In the genomic region with DNA sequence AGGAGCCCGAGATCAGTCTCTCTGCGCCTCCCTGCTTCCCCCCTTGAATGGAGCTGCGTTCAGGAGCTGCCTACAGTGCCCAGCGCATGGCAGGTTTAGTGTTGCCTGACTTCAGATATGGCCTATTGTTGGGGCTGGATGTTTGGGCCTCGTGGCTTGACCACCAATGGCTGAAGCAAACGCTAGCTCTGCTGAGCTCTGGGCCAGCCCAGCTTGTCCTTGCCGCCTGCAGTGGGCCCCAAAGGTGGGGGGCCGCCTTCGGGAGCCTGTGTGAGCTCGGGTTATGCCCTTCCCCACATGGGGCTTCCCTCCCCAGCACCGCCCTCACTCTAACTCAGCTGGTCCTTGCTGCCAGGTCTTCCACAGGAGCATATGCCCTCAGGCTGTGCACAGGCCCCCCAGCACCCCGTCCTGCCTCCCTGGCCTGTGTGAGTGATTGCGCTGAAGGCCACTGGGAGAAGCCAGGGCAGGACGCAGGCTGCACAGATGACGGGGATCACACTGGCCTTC, we compare ENCODE assay signal across 11 cellular contexts. TPM values are rescaled to one million over a fixed set of nuclear protein-coding genes. Genes with fewer than 3 reads are reported as not detected.
A peak's percentile ranks its signal among the peaks of the same experiment; 100 is the strongest.
DNase-seq lines count a peak whose midpoint lies in the region; ATAC-seq and TF ChIP-seq lines count a peak whose summit lies in the region.
"Had no signal": no experiment of that assay in that cellular context is flagged by ENCODE, and none has a peak within 500 bp of the region (broad histone marks: within the 10 kb centered on the region; RNA-seq: fewer than 3 reads in every experiment).

No MANE protein-coding gene starts in this region.

- ATAC-seq in left lobe of liver = no peak

- H3K27me3 Mint-ChIP-seq in activated naive CD4-positive, alpha-beta T cell treated with anti-CD3 and anti-CD28 coated beads, Interleukin-2, amount 50 U/mL, for 24 hours = no peaks in the 10 kb centered on the region
- H3K27me3 Mint-ChIP-seq in immature natural killer cell (ENCODE audit: low read depth in 3 of 3) (peaks cover 8 to 10% (median 9%) of the 10 kb centered on the region in 3 donors), CD14-positive monocyte (ENCODE audit: low read depth in 3 of 3) (peaks cover 0 to 6% (median 0%) of the 10 kb centered on the region in 3 donors)

- H3K9me3 Mint-ChIP-seq in activated naive CD4-positive, alpha-beta T cell treated with anti-CD3 and anti-CD28 coated beads, Interleukin-2, amount 50 U/mL, for 24 hours = no peaks in the 10 kb centered on the region
- H3K9me3 Mint-ChIP-seq in immature natural killer cell (peaks cover 0 to 2% (median 0%) of the 10 kb centered on the region in 6 donors), CD14-positive monocyte (no peaks in the 10 kb centered on the region)

- no peaks in the 10 kb centered on the region for H3K27me3 ChIP-seq in adrenal gland
- H3K27me3 ChIP-seq in testis = no peaks in the 10 kb centered on the region

- H3K36me3 Mint-ChIP-seq in activated naive CD4-positive, alpha-beta T cell treated with anti-CD3 and anti-CD28 coated beads, Interleukin-2, amount 50 U/mL, for 24 hours = no peaks in the 10 kb centered on the region
- H3K36me3 Mint-ChIP-seq in immature natural killer cell = no peaks in the 10 kb centered on the region
- H3K36me3 Mint-ChIP-seq in CD14-positive monocyte = peaks cover 2 to 4% of the 10 kb centered on the region in 2 donors

- H3K4me3 Mint-ChIP-seq in activated naive CD4-positive, alpha-beta T cell treated with anti-CD3 and anti-CD28 coated beads, Interleukin-2, amount 50 U/mL, for 24 hours = peak overlapping the region; percentile 15
- H3K4me3 Mint-ChIP-seq in immature natural killer cell = peak overlapping the region in 3 of 5 donors; percentile 32 to 60 (median 58)
- no peak overlapping the region for H3K4me3 Mint-ChIP-seq in CD14-positive monocyte

- H3K27ac ChIP-seq in adrenal gland (peak overlapping the region; percentile 87 to 98 (median 98)), testis (peak overlapping the region; percentile 59 to 97)

- 44 to 66% (median 46%) methylated on average over 10 to 15 of the region's 15 CpGs; no CpG with 5 or more reads in 1 of the 4 donors for WGBS in adrenal gland, 4 donors
- WGBS in testis, 2 donors = 63% methylated on average over 15 of the region's 15 CpGs; no CpG with 5 or more reads in 1 of the 2 donors

- H3K9me3 ChIP-seq in adrenal gland (replicated peaks in 1 of 3) = no peaks in the 10 kb centered on the region
- H3K9me3 ChIP-seq in testis = no peaks in the 10 kb centered on the region

- DNase-seq in activated naive CD4-positive, alpha-beta T cell treated with anti-CD3 and anti-CD28 coated beads, Interleukin-2, amount 50 U/mL, for 16 hours = no peak
- DNase-seq in adrenal gland (peak in 6 of 7 donors; percentile 84 to 92 (median 88)), immature natural killer cell (no peak), testis (no peak), CD14-positive monocyte (ENCODE audit: low spot score) (no peak), left lobe of liver (ENCODE audit: low spot score) (no peak), GM03348 (ENCODE audit: low spot score) (no peak)
- DNase-seq: Karpas-422, trophoblast cell had no signal

- H3K4me1 ChIP-seq in adrenal gland (replicated peaks in 1 of 2) (peaks cover 36 to 38% of the 10 kb centered on the region in 2 donors), testis (peaks cover 27% of the 10 kb centered on the region)

- intact Hi-C loops in adrenal gland (cut with DNase I) = no loop called here
- intact Hi-C loops in testis (cut with DNase I; ENCODE audit: low total_unique reads) = loop anchor here (10.0 kb wide), 1 partner anchor 53 kb away; no protein-coding TSS in a partner anchor
- intact Hi-C loops in CD14-positive monocyte (cut with micrococcal nuclease) = loop anchor here (5.0 kb wide), 2 partner anchors 44 to 111 kb away; a partner anchor contains a TSS

- peak in 1 of 2 donors; percentile 83 for TF ChIP-seq POLR2A in adrenal gland (IDR thresholded peaks at IDR 0.05)
- no peak for TF ChIP-seq POLR2A in testis (IDR thresholded peaks at IDR 0.05)

- no peak for TF ChIP-seq CTCF in adrenal gland (IDR thresholded peaks at IDR 0.05)
- no peak for TF ChIP-seq CTCF in testis (IDR thresholded peaks at IDR 0.05)
- TF ChIP-seq CTCF in CD14-positive monocyte (IDR thresholded peaks at IDR 0.05) = no peak

- H3K36me3 ChIP-seq in adrenal gland (replicated peaks in 1 of 2) (no peaks in the 10 kb centered on the region), testis (ENCODE audit: low read depth, missing control alignments) (no peaks in the 10 kb centered on the region)

- H3K4me1 Mint-ChIP-seq in activated naive CD4-positive, alpha-beta T cell treated with anti-CD3 and anti-CD28 coated beads, Interleukin-2, amount 50 U/mL, for 24 hours = peaks cover 8% of the 10 kb centered on the region
- peaks cover 0 to 16% of the 10 kb centered on the region in 2 donors for H3K4me1 Mint-ChIP-seq in immature natural killer cell
- H3K4me1 Mint-ChIP-seq in CD14-positive monocyte = peaks cover 20% of the 10 kb centered on the region

- H3K27ac Mint-ChIP-seq in activated naive CD4-positive, alpha-beta T cell treated with anti-CD3 and anti-CD28 coated beads, Interleukin-2, amount 50 U/mL, for 24 hours = no peak overlapping the region
- peak overlapping the region in 1 of 6 donors; percentile 45 for H3K27ac Mint-ChIP-seq in immature natural killer cell
- H3K27ac Mint-ChIP-seq in CD14-positive monocyte = peak overlapping the region in 1 of 7 donors; percentile 62

- no peak overlapping the region for H3K4me3 ChIP-seq in adrenal gland
- H3K4me3 ChIP-seq in testis = no peak overlapping the region

RNA-seq across cellular contexts. Expression of a gene that starts 2.0 kb away (rescaled TPM):
- total RNA-seq in adrenal gland (100 to 1,000 TPM in 5 of 8 donors, 10 to 100 TPM in 3; 71.8 to 351 (median 130) TPM), testis (100 to 1,000 TPM; 161 to 185 TPM), left lobe of liver (33.2 TPM)
- polyA plus RNA-seq in adrenal gland (100 to 1,000 TPM in 2 of 3 donors, 10 to 100 TPM in 1; 40.4 to 403 (median 328) TPM), immature natural killer cell (100 to 1,000 TPM in 1 of 3 donors, 10 to 100 TPM in 2; 89.3 to 128 (median 93.9) TPM), testis (ENCODE audit: insufficient read depth, low read depth, low replicate concordance) (72.1 TPM), CD14-positive monocyte (10 to 100 TPM; 57.1 to 80.9 TPM)

RNA-seq across cellular contexts. Expression of a gene that starts 3.5 kb away (rescaled TPM):
- total RNA-seq in adrenal gland (100 to 1,000 TPM in 6 of 8 donors, 10 to 100 TPM in 2; 67.0 to 164 (median 140) TPM), testis (100 to 1,000 TPM in 1 of 2 donors, 10 to 100 TPM in 1; 83.1 to 134 TPM), left lobe of liver (101 TPM)
- polyA plus RNA-seq in adrenal gland (100 to 1,000 TPM in 2 of 3 donors, 1 to 10 TPM in 1; 7.1 to 253 (median 241) TPM), immature natural killer cell (10 to 100 TPM; 16.8 to 36.3 (median 22.8) TPM), testis (ENCODE audit: insufficient read depth, low read depth, low replicate concordance) (78.2 TPM), CD14-positive monocyte (10 to 100 TPM; 42.1 to 65.6 TPM)

RNA-seq across cellular contexts. Expression of a gene that starts 7.3 kb away (rescaled TPM):
- total RNA-seq in adrenal gland (1 to 10 TPM in 1 of 8 donors, under 1 TPM in 6, not detected in 1; 0.18 to 1.1 (median 0.39) TPM), testis (10 to 100 TPM in 1 of 2 donors, 1 to 10 TPM in 1; 3.5 to 10.5 TPM), left lobe of liver (0.96 TPM)
- polyA plus RNA-seq in adrenal gland (1 to 10 TPM in 1 of 3 donors, under 1 TPM in 1, not detected in 1; 0.71 to 3.9 TPM), immature natural killer cell (under 1 TPM in 2 of 3 donors, not detected in 1; 0.17 to 0.19 TPM), testis (ENCODE audit: insufficient read depth, low read depth, low replicate concordance) (1.1 TPM), CD14-positive monocyte (not detected)
- polyA plus RNA-seq: fibroblast of lung had no signal

RNA-seq across cellular contexts. Expression of a gene that starts 11.1 kb away (rescaled TPM):
- total RNA-seq in adrenal gland (10 to 100 TPM; 12.4 to 55.8 (median 26.9) TPM), testis (100 to 1,000 TPM; 155 to 195 TPM), left lobe of liver (17.2 TPM)
- polyA plus RNA-seq in adrenal gland (100 to 1,000 TPM in 2 of 3 donors, 1 to 10 TPM in 1; 3.0 to 162 (median 125) TPM), immature natural killer cell (1 to 10 TPM in 2 of 3 donors, not detected in 1; 1.2 to 2.4 TPM), testis (ENCODE audit: insufficient read depth, low read depth, low replicate concordance) (102 TPM), CD14-positive monocyte (1 to 10 TPM in 1 of 2 donors, under 1 TPM in 1; 0.13 to 1.1 TPM)

RNA-seq across cellular contexts. Expression of a gene that starts 29.8 kb away (rescaled TPM):
- 100 to 1,000 TPM in 2 of 8 donors, 10 to 100 TPM in 6; 34.7 to 177 (median 89.2) TPM for total RNA-seq in adrenal gland
- 100 to 1,000 TPM in 2 of 3 donors, 10 to 100 TPM in 1; 37.9 to 462 (median 302) TPM for polyA plus RNA-seq in adrenal gland
- 10 to 100 TPM; 36.8 to 53.3 (median 43.0) TPM for polyA plus RNA-seq in immature natural killer cell
- total RNA-seq in testis = 100 to 1,000 TPM; 157 to 176 TPM
- 77.7 TPM for polyA plus RNA-seq in testis (ENCODE audit: insufficient read depth, low read depth, low replicate concordance)
- 10 to 100 TPM; 25.4 to 26.3 TPM for polyA plus RNA-seq in CD14-positive monocyte
- total RNA-seq in left lobe of liver = 57.9 TPM

Comparison
In these comparisons a context has a peak if more than half of its experiments do, and no peak if none do; other contexts are left out.
1. H3K4me3 Mint-ChIP-seq: peak in activated naive CD4-positive, alpha-beta T cell treated with anti-CD3 and anti-CD28 coated beads, Interleukin-2, amount 50 U/mL, for 24 hours (single experiment) and immature natural killer cell (3 of 5); none in CD14-positive monocyte (0 of 2).
2. DNase-seq: peak in adrenal gland (6 of 7); none in activated naive CD4-positive, alpha-beta T cell treated with anti-CD3 and anti-CD28 coated beads, Interleukin-2, amount 50 U/mL, for 16 hours (single experiment), immature natural killer cell (0 of 3), testis (single experiment), CD14-positive monocyte (single experiment), left lobe of liver (single experiment) and GM03348 (single experiment).
3. intact Hi-C loops: an anchor here in testis (10.0 kb wide) and CD14-positive monocyte (5.0 kb wide); none called in adrenal gland.